Comparison of ENCODE assay signal across 19 cellular contexts in genomic region chr20:38965264-38965663, GRCh38. TPM values are rescaled to one million over a fixed set of nuclear protein-coding genes. Genes with fewer than 3 reads are reported as not detected.
DNase-seq lines count a peak whose midpoint lies in the region; ATAC-seq, FAIRE-seq and TF ChIP-seq lines count a peak whose summit lies in the region.
"Had no signal": no experiment of that assay in that cellular context is flagged by ENCODE, and none has a peak within 500 bp of the region (broad histone marks: within the 10 kb centered on the region; RNA-seq: fewer than 3 reads in every experiment).

No MANE protein-coding gene starts in this region.

- H3K4me1 Mint-ChIP-seq in nephron: peaks cover 15% of the 10 kb centered on the region

- no peak overlapping the region for H3K4me3 ChIP-seq in HepG2 (replicated peaks in 1 of 3; ENCODE audit: insufficient read depth in 1 of 3, low read depth in 2 of 3, low read length in 3 of 3)
- no peak overlapping the region for H3K4me3 ChIP-seq in right lobe of liver
- no peak overlapping the region for H3K4me3 ChIP-seq in esophagus muscularis mucosa
- no peak overlapping the region for H3K4me3 ChIP-seq in A673 (ENCODE audit: low read depth, low read length, poor library complexity, severe bottlenecking)
- H3K4me3 ChIP-seq: GM23248, HAP-1 had no signal

- peaks cover 51% of the 10 kb centered on the region for H3K79me2 ChIP-seq in HepG2 (ENCODE audit: insufficient read depth, low read length)

- H3K4me3 Mint-ChIP-seq in nephron: peak overlapping the region in 2 of 3 experiments; percentile 12 to 56

- no peaks in the 10 kb centered on the region for H3K9me3 Mint-ChIP-seq in nephron
- H3K9me3 Mint-ChIP-seq: CD4-positive, alpha-beta memory T cell had no signal

- POLR2A ChIA-PET in HepG2 (lab: Yijun Ruan, JAX) (no interaction called here), A673 (lab: Charles Lee; ENCODE audit: low non-redundant PET) (no interaction called here)

- intact Hi-C loops in HepG2 (cut with micrococcal nuclease; ENCODE audit: unreplicated experiment): loop anchor here (10.0 kb wide), 1 partner anchor 80 kb away; no protein-coding TSS in a partner anchor
- intact Hi-C loops in right lobe of liver (cut with DNase I): no loop called here
- intact Hi-C loops in esophagus muscularis mucosa (cut with DNase I): loop anchor here (2.0 kb wide), 1 partner anchor 78 kb away; no protein-coding TSS in a partner anchor
- intact Hi-C loops in A673 (cut with micrococcal nuclease; ENCODE audit: unreplicated experiment): no loop called here

- no TSS peak for BruUV-seq in HepG2 (replicated peaks; lab: Mats Ljungman, UMichigan)
- BruUV-seq in A673 (replicated peaks; lab: Mats Ljungman, UMichigan): no TSS peak

- in situ Hi-C loops in HepG2 (cut with HindIII; ENCODE audit: extremely low pct_ligation_motif_present, low pct_unique_long_range_greater_than_20kb): no loop called here

- H3K27me3 Mint-ChIP-seq in nephron (ENCODE audit: low read depth): no peaks in the 10 kb centered on the region
- H3K27me3 Mint-ChIP-seq: CD4-positive, alpha-beta memory T cell had no signal

- no peak overlapping the region for H2AFZ ChIP-seq in HepG2 (ENCODE audit: low read length)
- H2AFZ ChIP-seq: GM23248 had no signal

- no peak for FAIRE-seq in HepG2 (lab: Jason Lieb, UNC)
- FAIRE-seq: A204.1, GM12892, GM18507 had no signal

- H3K4me1 ChIP-seq in HepG2 (ENCODE audit: insufficient read depth, low read length) (peaks cover 49% of the 10 kb centered on the region), right lobe of liver (peaks cover 0 to 15% (median 5%) of the 10 kb centered on the region in 4 donors), esophagus muscularis mucosa (peaks cover 20 to 67% (median 61%) of the 10 kb centered on the region in 4 donors), A673 (ENCODE audit: insufficient read depth, low read length, poor library complexity, severe bottlenecking) (peaks cover 13% of the 10 kb centered on the region)

- TF ChIP-seq EP300 in HepG2 (IDR thresholded peaks at IDR 0.05; ENCODE audit: low read depth in 2 of 2, low read length in 2 of 2) (no peak), HepG2 (CRISPR knock-in tag; IDR thresholded peaks at IDR 0.05; ENCODE audit: borderline replicate concordance) (no peak), esophagus muscularis mucosa (IDR thresholded peaks at IDR 0.05) (no peak)

- H3K9ac ChIP-seq in HepG2 (ENCODE audit: insufficient read depth, low read depth, low read length): no peak overlapping the region
- H3K9ac ChIP-seq: GM23248 had no signal

- DNase-seq in HepG2 (ENCODE audit: low spot score) (no peak), right lobe of liver (no peak), esophagus muscularis mucosa (ENCODE audit: extremely low spot score) (no peak), A673 (ENCODE audit: low spot score) (no peak)
- no peak for DNase-seq in activated CD4-positive, CD25-positive, alpha-beta regulatory T cell treated with anti-CD3 and anti-CD28 coated beads, Interleukin-2, amount 50 U/mL, for 72 hours
- DNase-seq: AML-193; CD4-positive, alpha-beta memory T cell; DMS153; DMS79; GDM1; GM23248; IMR-90 had no signal

- H3K27ac Mint-ChIP-seq in nephron: no peak overlapping the region

- ATAC-seq in HepG2 (no peak), right lobe of liver (no peak)

- no peaks in the 10 kb centered on the region for H4K20me1 ChIP-seq in HepG2 (ENCODE audit: insufficient read depth, low read length)

- H3K27ac ChIP-seq in HepG2 (ENCODE audit: extremely low read length, insufficient read depth, low read length) (no peak overlapping the region), right lobe of liver (no peak overlapping the region), esophagus muscularis mucosa (replicated peaks in 1 of 4) (peak overlapping the region; percentile 14 to 98 (median 85)), A673 (ENCODE audit: low read depth, low read length, poor library complexity, severe bottlenecking) (no peak overlapping the region)
- H3K27ac ChIP-seq: C4-2B, GM23248, HL-60 had no signal

- no peak for TF ChIP-seq POLR2A in HepG2 (IDR thresholded peaks at IDR 0.05; ENCODE audit: insufficient read depth in 1 of 2, low read depth in 2 of 2, low read length in 2 of 2)
- no peak for TF ChIP-seq POLR2A in right lobe of liver (IDR thresholded peaks at IDR 0.05)
- TF ChIP-seq POLR2A in esophagus muscularis mucosa (IDR thresholded peaks at IDR 0.05; ENCODE audit: low read depth): no peak

- peaks cover 9% of the 10 kb centered on the region for H3K36me3 Mint-ChIP-seq in nephron (ENCODE audit: low read depth)

- CTCF ChIA-PET in HepG2 (lab: Yijun Ruan, JAX; ENCODE audit: low intra/inter-chr PET ratio, low total read pairs): no interaction called here
- CTCF ChIA-PET in A673 (lab: Charles Lee): no interaction called here

- H3K4me2 ChIP-seq in HepG2 (ENCODE audit: low read depth, low read length): no peak overlapping the region

- TF ChIP-seq CTCF in HepG2 (CRISPR knock-in tag; IDR thresholded peaks at IDR 0.05) (no peak), right lobe of liver (IDR thresholded peaks at IDR 0.05) (no peak), esophagus muscularis mucosa (IDR thresholded peaks at IDR 0.05) (no peak), nephron (IDR thresholded peaks at IDR 0.05; ENCODE audit: unreplicated experiment in 3 of 3) (no peak), A673 (conservative IDR thresholded peaks at IDR 0.05; ENCODE audit: low read depth, low read length) (no peak)

- no peak for TF ChIP-seq RAD21 in HepG2 (CRISPR knock-in tag; IDR thresholded peaks at IDR 0.05)

- H3K36me3 ChIP-seq in HepG2 (replicated peaks in 1 of 2; ENCODE audit: control insufficient read depth in 1 of 2, insufficient read depth in 2 of 2, low read length in 2 of 2) (peaks cover 9 to 26% of the 10 kb centered on the region in 2 experiments), right lobe of liver (no peaks in the 10 kb centered on the region), esophagus muscularis mucosa (peaks cover 0 to 19% (median 9%) of the 10 kb centered on the region in 4 donors), A673 (ENCODE audit: insufficient read depth, low read length, poor library complexity, severe bottlenecking) (peaks cover 11% of the 10 kb centered on the region)

- H3K27me3 ChIP-seq in HepG2 (ENCODE audit: control insufficient read depth in 1 of 2, insufficient read depth in 2 of 2, low read length in 2 of 2) (no peaks in the 10 kb centered on the region; a peak in 1 of 5 replicates), right lobe of liver (no peaks in the 10 kb centered on the region), esophagus muscularis mucosa (peaks cover 0 to 2% (median 0%) of the 10 kb centered on the region in 4 donors), A673 (replicated peaks; ENCODE audit: insufficient read depth, low read depth, low read length, poor library complexity) (no peaks in the 10 kb centered on the region)

- H3K9me3 ChIP-seq in HepG2 (ENCODE audit: low read length) (no peaks in the 10 kb centered on the region), right lobe of liver (no peaks in the 10 kb centered on the region), esophagus muscularis mucosa (no peaks in the 10 kb centered on the region), A673 (ENCODE audit: low read depth, low read length, poor library complexity, severe bottlenecking) (no peaks in the 10 kb centered on the region)
- H3K9me3 ChIP-seq: HAP-1 had no signal

RNA-seq across cellular contexts. Expression of gene DHX35, which starts 3.1 kb away (rescaled TPM):
- total RNA-seq in HepG2 (2016; rRNA removed; fragmentation: Illumina TruSeq; extraction: Trizol) (28.7 and 30.4 TPM in 2 replicates), right lobe of liver (1 to 10 TPM; 3.2 to 7.5 (median 4.8) TPM), esophagus muscularis mucosa (10 to 100 TPM; 19.7 to 31.7 (median 24.5) TPM), A673 (2021) (15.9 and 18.1 TPM in 2 replicates)
- 5.2 and 6.7 TPM in 2 replicates for total RNA-seq in HepG2 (2016; cell fraction: cytosol; rRNA removed; fragmentation: Illumina TruSeq; extraction: Trizol; ENCODE audit: low read depth)
- total RNA-seq in HepG2 (2016; cell fraction: insoluble cytoplasmic fraction; rRNA removed; fragmentation: Illumina TruSeq; extraction: Trizol): 29.9 and 33.4 TPM in 2 replicates
- total RNA-seq in HepG2 (2016; cell fraction: membrane; rRNA removed; fragmentation: Illumina TruSeq; extraction: Trizol): 8.6 and 10.5 TPM in 2 replicates
- total RNA-seq in HepG2 (2016; cell fraction: nucleus; rRNA removed; fragmentation: Illumina TruSeq; extraction: Trizol): 35.4 and 36.9 TPM in 2 replicates
- 25.8 and 26.2 TPM in 2 replicates for polyA plus RNA-seq in HepG2 (2011; rRNA removed)
- polyA plus RNA-seq in HepG2 (2011; cell fraction: cytosol; rRNA removed): 18.8 and 19.6 TPM in 2 replicates
- polyA plus RNA-seq in HepG2 (2011; cell fraction: nucleus; rRNA removed): 58.1 and 67.7 TPM in 2 replicates
- polyA plus RNA-seq in HepG2 (2012): 11.8 and 14.5 TPM in 2 replicates
- polyA plus RNA-seq in HepG2 (2016; cell fraction: cytosol; fragmentation: Illumina TruSeq; extraction: Trizol; ENCODE audit: low read depth): 1.6 and 1.8 TPM in 2 replicates
- 24.2 and 25.5 TPM in 2 replicates for polyA plus RNA-seq in HepG2 (2016; cell fraction: insoluble cytoplasmic fraction; fragmentation: Illumina TruSeq; extraction: Trizol; ENCODE audit: low read depth)
- 4.9 TPM in 2 replicates for polyA plus RNA-seq in HepG2 (2016; cell fraction: membrane; fragmentation: Illumina TruSeq; extraction: Trizol; ENCODE audit: low read depth)
- polyA plus RNA-seq in HepG2 (2016; cell fraction: nucleus; fragmentation: Illumina TruSeq; extraction: Trizol; ENCODE audit: insufficient read depth, low read depth): 45.4 and 47.2 TPM in 2 replicates
- polyA minus RNA-seq in HepG2 (2011; rRNA and poly(A)+ RNA removed; ENCODE audit: low replicate concordance): 25.6 and 28.7 TPM in 2 replicates
- polyA minus RNA-seq in HepG2 (2011; cell fraction: cytosol; rRNA and poly(A)+ RNA removed): 10.4 and 11.8 TPM in 2 replicates
- polyA minus RNA-seq in HepG2 (2011; cell fraction: nucleus; rRNA and poly(A)+ RNA removed): 46.6 and 48.2 TPM in 2 replicates

RNA-seq across cellular contexts. Expression of gene FAM83D, which starts 39.0 kb away (rescaled TPM):
- total RNA-seq in HepG2 (2016; rRNA removed; fragmentation: Illumina TruSeq; extraction: Trizol) (64.0 and 76.5 TPM in 2 replicates), right lobe of liver (1 to 10 TPM in 4 of 6 experiments, under 1 TPM in 2; 0.83 to 3.3 (median 1.7) TPM), esophagus muscularis mucosa (100 to 1,000 TPM in 3 of 4 donors, 10 to 100 TPM in 1; 93.9 to 311 (median 211) TPM), A673 (2021) (67.2 and 74.0 TPM in 2 replicates)
- total RNA-seq in HepG2 (2016; cell fraction: cytosol; rRNA removed; fragmentation: Illumina TruSeq; extraction: Trizol; ENCODE audit: low read depth): 7.7 and 8.1 TPM in 2 replicates
- total RNA-seq in HepG2 (2016; cell fraction: insoluble cytoplasmic fraction; rRNA removed; fragmentation: Illumina TruSeq; extraction: Trizol): 64.0 and 71.6 TPM in 2 replicates
- total RNA-seq in HepG2 (2016; cell fraction: membrane; rRNA removed; fragmentation: Illumina TruSeq; extraction: Trizol): 21.2 and 23.0 TPM in 2 replicates
- 31.3 and 37.7 TPM in 2 replicates for total RNA-seq in HepG2 (2016; cell fraction: nucleus; rRNA removed; fragmentation: Illumina TruSeq; extraction: Trizol)
- 26.7 and 51.4 TPM in 2 replicates for polyA plus RNA-seq in HepG2 (2011; rRNA removed)
- 28.2 and 38.6 TPM in 2 replicates for polyA plus RNA-seq in HepG2 (2011; cell fraction: cytosol; rRNA removed)
- 23.7 and 42.3 TPM in 2 replicates for polyA plus RNA-seq in HepG2 (2011; cell fraction: nucleus; rRNA removed)
- 13.4 and 27.1 TPM in 2 replicates for polyA plus RNA-seq in HepG2 (2012)
- polyA plus RNA-seq in HepG2 (2016; cell fraction: cytosol; fragmentation: Illumina TruSeq; extraction: Trizol; ENCODE audit: low read depth): 3.9 and 4.0 TPM in 2 replicates
- polyA plus RNA-seq in HepG2 (2016; cell fraction: insoluble cytoplasmic fraction; fragmentation: Illumina TruSeq; extraction: Trizol; ENCODE audit: low read depth): 80.4 and 80.8 TPM in 2 replicates
- 11.5 and 12.2 TPM in 2 replicates for polyA plus RNA-seq in HepG2 (2016; cell fraction: membrane; fragmentation: Illumina TruSeq; extraction: Trizol; ENCODE audit: low read depth)
- 61.5 and 62.0 TPM in 2 replicates for polyA plus RNA-seq in HepG2 (2016; cell fraction: nucleus; fragmentation: Illumina TruSeq; extraction: Trizol; ENCODE audit: insufficient read depth, low read depth)
- polyA minus RNA-seq in HepG2 (2011; rRNA and poly(A)+ RNA removed; ENCODE audit: low replicate concordance): 42.3 and 93.4 TPM in 2 replicates
- polyA minus RNA-seq in HepG2 (2011; cell fraction: cytosol; rRNA and poly(A)+ RNA removed): 16.7 and 27.9 TPM in 2 replicates
- 19.5 and 32.3 TPM in 2 replicates for polyA minus RNA-seq in HepG2 (2011; cell fraction: nucleus; rRNA and poly(A)+ RNA removed)

Comparison
In these comparisons a context has a peak if more than half of its experiments do, and no peak if none do; other contexts are left out.
1. intact Hi-C loops: an anchor here in HepG2 (10.0 kb wide) and esophagus muscularis mucosa (2.0 kb wide); none called in right lobe of liver and A673.
2. H3K27ac ChIP-seq: peak in esophagus muscularis mucosa (4 of 4); none in HepG2 (single experiment), right lobe of liver (0 of 3) and A673 (single experiment).